ENCODE assay signal across 15 cellular contexts in the genomic region with DNA sequence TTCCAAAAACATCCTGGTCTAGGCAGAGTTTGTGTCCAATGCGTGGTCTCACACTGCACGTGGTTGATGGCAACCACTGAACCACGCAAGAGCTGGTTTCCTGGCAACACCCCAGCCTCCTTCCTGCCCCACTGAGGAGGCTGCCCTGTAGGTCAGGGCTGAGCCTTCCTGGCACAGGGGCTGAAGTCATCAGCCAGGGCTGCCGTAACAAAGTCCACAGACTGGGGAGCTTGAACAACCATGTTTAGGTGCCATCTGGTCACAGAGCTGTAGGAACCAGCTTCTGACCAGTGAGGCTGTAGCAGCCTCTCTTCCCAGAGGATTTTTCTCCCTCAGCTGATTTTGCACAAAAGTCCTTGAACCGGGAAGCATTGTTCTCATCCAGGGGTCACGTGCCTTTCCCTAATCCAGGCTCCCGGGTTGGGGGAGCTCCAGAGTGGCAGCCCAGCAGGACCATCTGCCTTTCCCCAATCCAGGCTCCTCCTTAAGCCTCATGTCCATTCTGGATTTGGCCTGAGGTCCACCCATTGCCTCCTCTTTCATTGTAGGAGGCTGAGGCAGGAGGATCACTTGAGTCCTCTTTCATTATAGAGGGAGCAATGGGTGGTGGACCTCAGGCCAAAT. TPM values are rescaled to one million over a fixed set of nuclear protein-coding genes. Genes with fewer than 3 reads are reported as not detected.
A peak's percentile ranks its signal among the peaks of the same experiment; 100 is the strongest.
DNase-seq lines count a peak whose midpoint lies in the region; ATAC-seq and TF ChIP-seq lines count a peak whose summit lies in the region.
"Had no signal": no experiment of that assay in that cellular context is flagged by ENCODE, and none has a peak within 500 bp of the region (broad histone marks: within the 10 kb centered on the region; RNA-seq: fewer than 3 reads in every experiment).

No MANE protein-coding gene starts in this region.

- H3K36me3 ChIP-seq in WERI-Rb-1 (no peaks in the 10 kb centered on the region), stomach (no peaks in the 10 kb centered on the region)

- TF ChIP-seq POLR2A in stomach (IDR thresholded peaks at IDR 0.05) = no peak

- H3K9me3 Mint-ChIP-seq in activated CD8-positive, alpha-beta memory T cell treated with anti-CD3 and anti-CD28 coated beads, Interleukin-2, amount 10 ng/mL, durations not matched to agents 7 days and 5 days (ENCODE audit: low read depth) = no peaks in the 10 kb centered on the region
- H3K9me3 Mint-ChIP-seq: CD8-positive, alpha-beta T cell had no signal

- no peak for ATAC-seq in activated CD8-positive, alpha-beta memory T cell treated with anti-CD3 and anti-CD28 coated beads, Interleukin-2, amount 10 ng/mL, durations not matched to agents 7 days and 5 days
- no peak for ATAC-seq in HG03571 (IDR thresholded peaks at IDR 0.05; ENCODE audit: unreplicated experiment)
- ATAC-seq: CD8-positive, alpha-beta T cell; K562 had no signal

- no peak overlapping the region for H3K27ac Mint-ChIP-seq in activated CD8-positive, alpha-beta memory T cell treated with anti-CD3 and anti-CD28 coated beads, Interleukin-2, amount 10 ng/mL, durations not matched to agents 7 days and 5 days
- H3K27ac Mint-ChIP-seq: CD8-positive, alpha-beta T cell; HFFc6 had no signal

- TF ChIP-seq EP300 in stomach (IDR thresholded peaks at IDR 0.05) = no peak

- CTCF ChIA-PET in activated CD8-positive, alpha-beta memory T cell treated with anti-CD3 and anti-CD28 coated beads, Interleukin-2, amount 10 ng/mL, durations not matched to agents 7 days and 5 days (lab: Charles Lee) = no interaction called here

- H3K4me1 ChIP-seq in stomach = no peaks in the 10 kb centered on the region

- peak overlapping the region; percentile 80 for H3K27ac ChIP-seq in WERI-Rb-1
- no peak overlapping the region for H3K27ac ChIP-seq in stomach

- no peaks in the 10 kb centered on the region for H3K4me1 Mint-ChIP-seq in activated CD8-positive, alpha-beta memory T cell treated with anti-CD3 and anti-CD28 coated beads, Interleukin-2, amount 10 ng/mL, durations not matched to agents 7 days and 5 days

- H3K4me3 ChIP-seq in WERI-Rb-1 (ENCODE audit: low read depth, low read length) (no peak overlapping the region), stomach (no peak overlapping the region), foreskin fibroblast (ENCODE audit: low read depth in 1 of 2, low read length in 2 of 2) (no peak overlapping the region)
- H3K4me3 ChIP-seq: K562 had no signal

- DNase-seq in activated CD8-positive, alpha-beta memory T cell treated with anti-CD3 and anti-CD28 coated beads, Interleukin-2, amount 10 ng/mL, durations not matched to agents 7 days and 5 days = peak; percentile 23
- DNase-seq in activated CD8-positive, alpha-beta memory T cell treated with anti-CD3 and anti-CD28 coated beads, Interleukin-2, amount 50 U/mL, for 4 hours = no peak
- peak; percentile 69 for DNase-seq in WERI-Rb-1
- peak; percentile 41 for DNase-seq in mesenteric fat pad (ENCODE audit: low spot score)
- DNase-seq in stomach = peak; percentile 20
- DNase-seq in foreskin fibroblast = no peak
- no peak for DNase-seq in iPS-NIHi11 (ENCODE audit: low spot score)
- DNase-seq: HFFc6, NCI-H1436 treated with DMSO at 0.1 percent for 48 hours, NCI-H2107, NCI-H774, SHP77 treated with DMSO at 0.1 percent for 48 hours had no signal

- intact Hi-C loops in stomach (cut with DNase I; ENCODE audit: low total_unique reads) = no loop called here

- 59 to 72% (median 62%) methylated on average over 6 to 7 of the region's 7 CpGs for WGBS in stomach, 5 donors

- no peaks in the 10 kb centered on the region for H3K36me3 Mint-ChIP-seq in activated CD8-positive, alpha-beta memory T cell treated with anti-CD3 and anti-CD28 coated beads, Interleukin-2, amount 10 ng/mL, durations not matched to agents 7 days and 5 days
- H3K36me3 Mint-ChIP-seq: CD8-positive, alpha-beta T cell had no signal

- TF ChIP-seq CTCF in WERI-Rb-1 (IDR thresholded peaks at IDR 0.05; ENCODE audit: low read depth, low read length) (no peak), stomach (IDR thresholded peaks at IDR 0.05) (no peak), foreskin fibroblast (IDR thresholded peaks at IDR 0.05; ENCODE audit: low read depth, low read length) (no peak)

- H3K27me3 ChIP-seq in WERI-Rb-1 (ENCODE audit: insufficient read depth, low read depth, severe bottlenecking) (no peaks in the 10 kb centered on the region), stomach (peaks cover 0 to 36% (median 12%) of the 10 kb centered on the region in 3 donors)

- no peak overlapping the region for H3K4me3 Mint-ChIP-seq in activated CD8-positive, alpha-beta memory T cell treated with anti-CD3 and anti-CD28 coated beads, Interleukin-2, amount 10 ng/mL, durations not matched to agents 7 days and 5 days
- H3K4me3 Mint-ChIP-seq: CD8-positive, alpha-beta T cell; HFFc6 had no signal

- no peaks in the 10 kb centered on the region for H3K9me3 ChIP-seq in WERI-Rb-1 (ENCODE audit: severe bottlenecking)
- H3K9me3 ChIP-seq in stomach = no peaks in the 10 kb centered on the region

- H3K27me3 Mint-ChIP-seq in activated CD8-positive, alpha-beta memory T cell treated with anti-CD3 and anti-CD28 coated beads, Interleukin-2, amount 10 ng/mL, durations not matched to agents 7 days and 5 days = no peaks in the 10 kb centered on the region

RNA-seq across cellular contexts. Expression of gene CHST8, which starts 53.9 kb away (rescaled TPM):
- not detected for total RNA-seq in activated CD8-positive, alpha-beta memory T cell treated with anti-CD3 and anti-CD28 coated beads, Interleukin-2, amount 10 ng/mL, durations not matched to agents 7 days and 5 days
- total RNA-seq in mesenteric fat pad = 1.4 TPM
- total RNA-seq in stomach = 10 to 100 TPM in 1 of 5 donors, not detected in 4; 25.5 TPM
- polyA plus RNA-seq in stomach = under 1 TPM in 1 of 3 donors, not detected in 2; 0.23 TPM
- total RNA-seq: CD8-positive, alpha-beta T cell; HFFc6 had no signal
- polyA plus RNA-seq: K562 had no signal

Comparison
In these comparisons a context has a peak if more than half of its experiments do, and no peak if none do; other contexts are left out.
1. DNase-seq: peak in activated CD8-positive, alpha-beta memory T cell treated with anti-CD3 and anti-CD28 coated beads, Interleukin-2, amount 10 ng/mL, durations not matched to agents 7 days and 5 days (single experiment), WERI-Rb-1 (single experiment), mesenteric fat pad (single experiment) and stomach (single experiment); none in activated CD8-positive, alpha-beta memory T cell treated with anti-CD3 and anti-CD28 coated beads, Interleukin-2, amount 50 U/mL, for 4 hours (single experiment), foreskin fibroblast (0 of 2) and iPS-NIHi11 (single experiment).